Comparison of ENCODE assay signal across 1 cellular context in the genomic region with DNA sequence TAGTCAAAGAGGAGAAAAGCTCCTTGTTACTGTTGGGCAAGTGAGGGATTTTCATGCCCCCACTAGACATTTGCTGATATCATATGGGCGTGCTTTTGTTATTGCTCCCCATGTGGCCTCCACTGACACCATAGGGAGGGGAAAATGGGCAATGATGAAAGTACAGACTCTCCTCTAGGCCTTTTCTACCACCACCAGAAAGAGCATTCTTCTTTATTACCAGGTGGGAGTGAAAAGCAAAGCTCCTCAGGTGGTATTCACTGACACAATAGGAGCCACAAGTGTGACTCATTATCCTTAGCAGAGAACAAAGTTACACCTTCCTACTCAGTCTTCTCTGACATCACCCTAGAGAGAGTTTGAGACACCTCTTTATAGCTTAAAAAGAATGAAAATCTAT.
TF ChIP-seq lines count a peak whose summit lies in the region.

No MANE protein-coding gene starts in this region.

TF ChIP-seq in GM23338, 12 proteins besides CTCF, POLR2A, EP300 and RAD21:
- TF ChIP-seq STAT1 (IDR thresholded peaks at IDR 0.05; ENCODE audit: unreplicated experiment), result no peak
- TF ChIP-seq CREB1 (CRISPR knock-in tag; IDR thresholded peaks at IDR 0.05; ENCODE audit: low read depth), result peak; percentile 10; the same call in 1 of the 2 replicates
- TF ChIP-seq ZNF114 (CRISPR knock-in tag; IDR thresholded peaks at IDR 0.05), result peak; percentile 81; the same call in 1 of the 2 replicates
- no peak for TF ChIP-seq EZH2phosphoT487 (IDR thresholded peaks at IDR 0.05; ENCODE audit: unreplicated experiment)
- TF ChIP-seq, protein P1, sequence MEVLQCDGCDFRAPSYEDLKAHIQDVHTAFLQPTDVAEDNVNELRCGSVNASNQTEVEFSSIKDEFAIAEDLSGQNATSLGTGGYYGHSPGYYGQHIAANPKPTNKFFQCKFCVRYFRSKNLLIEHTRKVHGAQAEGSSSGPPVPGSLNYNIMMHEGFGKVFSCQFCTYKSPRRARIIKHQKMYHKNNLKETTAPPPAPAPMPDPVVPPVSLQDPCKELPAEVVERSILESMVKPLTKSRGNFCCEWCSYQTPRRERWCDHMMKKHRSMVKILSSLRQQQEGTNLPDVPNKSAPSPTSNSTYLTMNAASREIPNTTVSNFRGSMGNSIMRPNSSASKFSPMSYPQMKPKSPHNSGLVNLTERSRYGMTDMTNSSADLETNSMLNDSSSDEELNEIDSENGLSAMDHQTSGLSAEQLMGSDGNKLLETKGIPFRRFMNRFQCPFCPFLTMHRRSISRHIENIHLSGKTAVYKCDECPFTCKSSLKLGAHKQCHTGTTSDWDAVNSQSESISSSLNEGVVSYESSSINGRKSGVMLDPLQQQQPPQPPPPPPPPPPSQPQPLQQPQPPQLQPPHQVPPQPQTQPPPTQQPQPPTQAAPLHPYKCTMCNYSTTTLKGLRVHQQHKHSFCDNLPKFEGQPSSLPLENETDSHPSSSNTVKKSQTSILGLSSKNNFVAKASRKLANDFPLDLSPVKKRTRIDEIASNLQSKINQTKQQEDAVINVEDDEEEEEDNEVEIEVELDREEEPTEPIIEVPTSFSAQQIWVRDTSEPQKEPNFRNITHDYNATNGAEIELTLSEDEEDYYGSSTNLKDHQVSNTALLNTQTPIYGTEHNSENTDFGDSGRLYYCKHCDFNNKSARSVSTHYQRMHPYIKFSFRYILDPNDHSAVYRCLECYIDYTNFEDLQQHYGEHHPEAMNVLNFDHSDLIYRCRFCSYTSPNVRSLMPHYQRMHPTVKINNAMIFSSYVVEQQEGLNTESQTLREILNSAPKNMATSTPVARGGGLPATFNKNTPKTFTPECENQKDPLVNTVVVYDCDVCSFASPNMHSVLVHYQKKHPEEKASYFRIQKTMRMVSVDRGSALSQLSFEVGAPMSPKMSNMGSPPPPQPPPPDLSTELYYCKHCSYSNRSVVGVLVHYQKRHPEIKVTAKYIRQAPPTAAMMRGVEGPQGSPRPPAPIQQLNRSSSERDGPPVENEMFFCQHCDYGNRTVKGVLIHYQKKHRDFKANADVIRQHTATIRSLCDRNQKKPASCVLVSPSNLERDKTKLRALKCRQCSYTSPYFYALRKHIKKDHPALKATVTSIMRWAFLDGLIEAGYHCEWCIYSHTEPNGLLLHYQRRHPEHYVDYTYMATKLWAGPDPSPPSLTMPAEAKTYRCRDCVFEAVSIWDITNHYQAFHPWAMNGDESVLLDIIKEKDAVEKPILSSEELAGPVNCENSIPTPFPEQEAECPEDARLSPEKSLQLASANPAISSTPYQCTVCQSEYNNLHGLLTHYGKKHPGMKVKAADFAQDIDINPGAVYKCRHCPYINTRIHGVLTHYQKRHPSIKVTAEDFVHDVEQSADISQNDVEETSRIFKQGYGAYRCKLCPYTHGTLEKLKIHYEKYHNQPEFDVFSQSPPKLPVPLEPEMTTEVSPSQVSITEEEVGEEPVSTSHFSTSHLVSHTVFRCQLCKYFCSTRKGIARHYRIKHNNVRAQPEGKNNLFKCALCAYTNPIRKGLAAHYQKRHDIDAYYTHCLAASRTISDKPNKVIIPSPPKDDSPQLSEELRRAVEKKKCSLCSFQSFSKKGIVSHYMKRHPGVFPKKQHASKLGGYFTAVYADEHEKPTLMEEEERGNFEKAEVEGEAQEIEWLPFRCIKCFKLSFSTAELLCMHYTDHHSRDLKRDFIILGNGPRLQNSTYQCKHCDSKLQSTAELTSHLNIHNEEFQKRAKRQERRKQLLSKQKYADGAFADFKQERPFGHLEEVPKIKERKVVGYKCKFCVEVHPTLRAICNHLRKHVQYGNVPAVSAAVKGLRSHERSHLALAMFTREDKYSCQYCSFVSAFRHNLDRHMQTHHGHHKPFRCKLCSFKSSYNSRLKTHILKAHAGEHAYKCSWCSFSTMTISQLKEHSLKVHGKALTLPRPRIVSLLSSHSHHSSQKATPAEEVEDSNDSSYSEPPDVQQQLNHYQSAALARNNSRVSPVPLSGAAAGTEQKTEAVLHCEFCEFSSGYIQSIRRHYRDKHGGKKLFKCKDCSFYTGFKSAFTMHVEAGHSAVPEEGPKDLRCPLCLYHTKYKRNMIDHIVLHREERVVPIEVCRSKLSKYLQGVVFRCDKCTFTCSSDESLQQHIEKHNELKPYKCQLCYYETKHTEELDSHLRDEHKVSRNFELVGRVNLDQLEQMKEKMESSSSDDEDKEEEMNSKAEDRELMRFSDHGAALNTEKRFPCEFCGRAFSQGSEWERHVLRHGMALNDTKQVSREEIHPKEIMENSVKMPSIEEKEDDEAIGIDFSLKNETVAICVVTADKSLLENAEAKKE (CRISPR knock-in tag; IDR thresholded peaks at IDR 0.05), result peak; percentile 85
- TF ChIP-seq JUNB (IDR thresholded peaks at IDR 0.05; ENCODE audit: unreplicated experiment), result no peak
